Comparison of ENCODE assay signal across 30 cellular contexts in genomic region chr18:21281611-21282010, GRCh38. TPM values are rescaled to one million over a fixed set of nuclear protein-coding genes. Genes with fewer than 3 reads are reported as not detected.
"Had no signal": no experiment of that assay in that cellular context is flagged by ENCODE, and none has a peak within 500 bp of the region (broad histone marks: within the 10 kb centered on the region; RNA-seq: fewer than 3 reads in every experiment).

No MANE protein-coding gene starts in this region.

- H3K4me3 ChIP-seq: adrenal gland, ascending aorta, breast epithelium, cardiac muscle cell, colonic mucosa, esophagus muscularis mucosa, gastrocnemius medialis, heart left ventricle had no signal

- DNase-seq: activated B cell treated with CpG ODN at 0.5 μM for 24 hours; activated CD4-positive, alpha-beta T cell treated with anti-CD3 and anti-CD28 coated beads for 48 hours; activated CD4-positive, alpha-beta T cell treated with anti-CD3 and anti-CD28 coated beads, Interleukin-2, amount 50 U/mL, for 1 hour; activated CD4-positive, alpha-beta T cell treated with anti-CD3 and anti-CD28 coated beads, Interleukin-2, amount 50 U/mL, for 48 hours; activated CD8-positive, alpha-beta memory T cell treated with anti-CD3 and anti-CD28 coated beads for 24 hours; activated CD8-positive, alpha-beta T cell treated with anti-CD3 and anti-CD28 coated beads for 36 hours; activated effector memory CD4-positive, alpha-beta T cell treated with Interleukin-2 at 50 U/mL for 16 hours; activated gamma-delta T cell treated with Interleukin-2 at 50 U/mL for 16 hours; activated naive CD4-positive, alpha-beta T cell treated with anti-CD3 and anti-CD28 coated beads, Interleukin-2, amount 50 U/mL, for 16 hours; activated naive CD4-positive, alpha-beta T cell treated with Interleukin-2 at 50 U/mL for 16 hours; activated T-cell treated with anti-CD3 and anti-CD28 coated beads, Interleukin-2, amount 50 U/mL, for 4 hours; adrenal gland; central memory CD4-positive, alpha-beta T cell; cerebellar nuclear complex; colonic mucosa; effector CD8-positive, alpha-beta T cell; erythroblast; gastrocnemius medialis; glutamatergic neuron; heart left ventricle; T-helper 17 cell; T1000; WERI-Rb-1 had no signal

- ATAC-seq: activated CD4-positive, CD25-positive, alpha-beta regulatory T cell treated with anti-CD3 and anti-CD28 coated beads, Interleukin-2, amount 50 U/mL, for 24 hours; activated CD8-positive, alpha-beta T cell treated with anti-CD3 and anti-CD28 coated beads for 36 hours; activated T-cell treated with anti-CD3 and anti-CD28 coated beads, Interleukin-2, amount 50 U/mL, for 4 hours; activated T-helper 17 cell treated with anti-CD3 and anti-CD28 coated beads, Interleukin-2, amount 50 U/mL, for 72 hours; foreskin keratinocyte; gastrocnemius medialis; heart left ventricle; T-helper 17 cell had no signal

RNA-seq across cellular contexts. Expression of gene GREB1L, which starts 39.6 kb away (rescaled TPM):
- total RNA-seq: activated B cell treated with CpG ODN at 0.5 μM for 24 hours; activated CD8-positive, alpha-beta T cell treated with anti-CD3 and anti-CD28 coated beads for 36 hours; activated T-helper 17 cell treated with anti-CD3 and anti-CD28 coated beads, Interleukin-2, amount 50 U/mL, for 72 hours; T-helper 17 cell had no signal
